Comparison of ENCODE assay signal across 11 cellular contexts in genomic region chr20:45404438-45404837, GRCh38. TPM values are rescaled to one million over a fixed set of nuclear protein-coding genes. Genes with fewer than 3 reads are reported as not detected.
A peak's percentile ranks its signal among the peaks of the same experiment; 100 is the strongest.
DNase-seq lines count a peak whose midpoint lies in the region; ATAC-seq and TF ChIP-seq lines count a peak whose summit lies in the region.
"Had no signal": no experiment of that assay in that cellular context is flagged by ENCODE, and none has a peak within 500 bp of the region (broad histone marks: within the 10 kb centered on the region; RNA-seq: fewer than 3 reads in every experiment).

No MANE protein-coding gene starts in this region.

- no peak overlapping the region for H2AFZ ChIP-seq in neural progenitor cell (replicated peaks)

- H3K27ac Mint-ChIP-seq in activated CD4-positive, alpha-beta T cell treated with anti-CD3 and anti-CD28 coated beads, Interleukin-2, amount 10 ng/mL, durations not matched to agents 7 days and 5 days = no peak overlapping the region
- no peak overlapping the region for H3K27ac Mint-ChIP-seq in activated T-helper 17 cell treated with anti-CD3 and anti-CD28 coated beads, Interleukin-2, amount 50 U/mL, for 72 hours
- no peak overlapping the region for H3K27ac Mint-ChIP-seq in neural progenitor cell

- no peaks in the 10 kb centered on the region for H3K4me1 ChIP-seq in neural progenitor cell
- peaks cover 0 to 24% (median 14%) of the 10 kb centered on the region in 4 donors for H3K4me1 ChIP-seq in tibial artery

- peaks cover 14% of the 10 kb centered on the region for H3K4me1 Mint-ChIP-seq in activated CD4-positive, alpha-beta T cell treated with anti-CD3 and anti-CD28 coated beads, Interleukin-2, amount 10 ng/mL, durations not matched to agents 7 days and 5 days
- H3K4me1 Mint-ChIP-seq in activated T-helper 17 cell treated with anti-CD3 and anti-CD28 coated beads, Interleukin-2, amount 50 U/mL, for 72 hours = peaks cover 9% of the 10 kb centered on the region
- H3K4me1 Mint-ChIP-seq in neural progenitor cell = peaks cover 11% of the 10 kb centered on the region

- POLR2A ChIA-PET in activated CD4-positive, alpha-beta T cell treated with anti-CD3 and anti-CD28 coated beads, Interleukin-2, amount 10 ng/mL, durations not matched to agents 7 days and 5 days (lab: Charles Lee) = no interaction called here

- H3K27ac ChIP-seq in neural progenitor cell (no peak overlapping the region), tibial artery (peak overlapping the region in 1 of 2 donors; percentile 99)
- H3K27ac ChIP-seq: vagina had no signal

- no peak for DNase-seq in activated CD4-positive, alpha-beta T cell treated with anti-CD3 and anti-CD28 coated beads, Interleukin-2, amount 10 ng/mL, durations not matched to agents 7 days and 5 days
- no peak for DNase-seq in activated CD4-positive, alpha-beta T cell treated with anti-CD3 and anti-CD28 coated beads, Interleukin-2, amount 50 U/mL, for 4 hours
- peak; percentile 94 for DNase-seq in NCI-H1105 treated with DMSO at 0.1 percent for 48 hours (lab: John Stamatoyannopoulos, UW)
- no peak for DNase-seq in neural progenitor cell (ENCODE audit: low spot score)
- no peak for DNase-seq in tibial artery
- DNase-seq in cerebellum (ENCODE audit: low spot score) = no peak
- DNase-seq: sigmoid colon, T-helper 9 cell had no signal

- no peak overlapping the region for H3K9ac ChIP-seq in neural progenitor cell

- no peak for TF ChIP-seq CTCF in neural progenitor cell (IDR thresholded peaks at IDR 0.05)
- no peak for TF ChIP-seq CTCF in tibial artery (IDR thresholded peaks at IDR 0.05)

- H3K79me2 ChIP-seq in neural progenitor cell (ENCODE audit: low read depth) = no peaks in the 10 kb centered on the region

- peaks cover 8% of the 10 kb centered on the region for H3F3A ChIP-seq in neural progenitor cell (ENCODE audit: low read depth)

- CTCF ChIA-PET in activated CD4-positive, alpha-beta T cell treated with anti-CD3 and anti-CD28 coated beads, Interleukin-2, amount 10 ng/mL, durations not matched to agents 7 days and 5 days (lab: Charles Lee) = interaction anchor here (1.3 to 2.2 kb wide), 3 partner anchors 31 to 81 kb away, joined by 4 to 7 read pairs (median 5); partner anchors contain the start of gene SYS1

- no peaks in the 10 kb centered on the region for H4K20me1 ChIP-seq in neural progenitor cell (ENCODE audit: low read depth)

- H3K4me3 Mint-ChIP-seq in activated CD4-positive, alpha-beta T cell treated with anti-CD3 and anti-CD28 coated beads, Interleukin-2, amount 10 ng/mL, durations not matched to agents 7 days and 5 days = peak overlapping the region; percentile 66
- H3K4me3 Mint-ChIP-seq in activated T-helper 17 cell treated with anti-CD3 and anti-CD28 coated beads, Interleukin-2, amount 50 U/mL, for 72 hours = peak overlapping the region; percentile 71
- peak overlapping the region; percentile 75 for H3K4me3 Mint-ChIP-seq in neural progenitor cell

- peaks cover 17% of the 10 kb centered on the region for H3K36me3 Mint-ChIP-seq in activated CD4-positive, alpha-beta T cell treated with anti-CD3 and anti-CD28 coated beads, Interleukin-2, amount 10 ng/mL, durations not matched to agents 7 days and 5 days (ENCODE audit: low read depth)
- H3K36me3 Mint-ChIP-seq in activated T-helper 17 cell treated with anti-CD3 and anti-CD28 coated beads, Interleukin-2, amount 50 U/mL, for 72 hours (ENCODE audit: low read depth) = peaks cover 7% of the 10 kb centered on the region
- H3K36me3 Mint-ChIP-seq in neural progenitor cell = peaks cover 17% of the 10 kb centered on the region

- H3K9me3 Mint-ChIP-seq in activated CD4-positive, alpha-beta T cell treated with anti-CD3 and anti-CD28 coated beads, Interleukin-2, amount 10 ng/mL, durations not matched to agents 7 days and 5 days = peaks cover 24% of the 10 kb centered on the region
- H3K9me3 Mint-ChIP-seq in activated T-helper 17 cell treated with anti-CD3 and anti-CD28 coated beads, Interleukin-2, amount 50 U/mL, for 72 hours = peaks cover 6% of the 10 kb centered on the region
- peaks cover 25% of the 10 kb centered on the region for H3K9me3 Mint-ChIP-seq in neural progenitor cell

- no peaks in the 10 kb centered on the region for H3K9me3 ChIP-seq in neural progenitor cell (ENCODE audit: low read depth)
- H3K9me3 ChIP-seq in tibial artery = peaks cover 0 to 7% (median 5%) of the 10 kb centered on the region in 3 donors
- H3K9me3 ChIP-seq: vagina had no signal

- ATAC-seq in activated T-helper 17 cell treated with anti-CD3 and anti-CD28 coated beads, Interleukin-2, amount 50 U/mL, for 72 hours (replicated peaks) = no peak
- ATAC-seq in HG03039 (IDR thresholded peaks at IDR 0.05; ENCODE audit: unreplicated experiment) = no peak

- no peak overlapping the region for H3K4me2 ChIP-seq in neural progenitor cell

- H3K4me3 ChIP-seq in neural progenitor cell (no peak overlapping the region), tibial artery (no peak overlapping the region)
- H3K4me3 ChIP-seq: vagina had no signal

- peaks cover 12% of the 10 kb centered on the region for H3K27me3 Mint-ChIP-seq in activated CD4-positive, alpha-beta T cell treated with anti-CD3 and anti-CD28 coated beads, Interleukin-2, amount 10 ng/mL, durations not matched to agents 7 days and 5 days
- H3K27me3 Mint-ChIP-seq in activated T-helper 17 cell treated with anti-CD3 and anti-CD28 coated beads, Interleukin-2, amount 50 U/mL, for 72 hours = no peaks in the 10 kb centered on the region
- peaks cover 10% of the 10 kb centered on the region for H3K27me3 Mint-ChIP-seq in neural progenitor cell (ENCODE audit: insufficient read depth, low read depth)

- H3K27me3 ChIP-seq in neural progenitor cell (peaks cover 56% of the 10 kb centered on the region), tibial artery (no peaks in the 10 kb centered on the region)
- H3K27me3 ChIP-seq: sigmoid colon, vagina had no signal

- H3K36me3 ChIP-seq in neural progenitor cell (no peaks in the 10 kb centered on the region), tibial artery (peaks cover 5 to 8% (median 7%) of the 10 kb centered on the region in 3 donors)
- H3K36me3 ChIP-seq: vagina had no signal

- intact Hi-C loops in tibial artery (cut with DNase I; ENCODE audit: low total_unique reads) = no loop called here

RNA-seq across cellular contexts. Expression of gene DBNDD2, which starts 3.7 kb away (rescaled TPM):
- 10 to 100 TPM in 1 of 2 experiments, 1 to 10 TPM in 1; 9.0 to 10.5 TPM for total RNA-seq in activated CD4-positive, alpha-beta T cell treated with anti-CD3 and anti-CD28 coated beads, Interleukin-2, amount 10 ng/mL, durations not matched to agents 7 days and 5 days
- 10 to 100 TPM in 1 of 2 donors, 1 to 10 TPM in 1; 4.6 to 12.5 TPM for total RNA-seq in activated T-helper 17 cell treated with anti-CD3 and anti-CD28 coated beads, Interleukin-2, amount 50 U/mL, for 72 hours
- 10.2 and 15.1 TPM in 2 replicates for total RNA-seq in neural progenitor cell (ENCODE audit: low replicate concordance)
- total RNA-seq in cerebellum = 11.4 TPM

RNA-seq across cellular contexts. Expression of gene PIGT, which starts 11.5 kb away (rescaled TPM):
- 10 to 100 TPM; 66.3 to 77.9 TPM for total RNA-seq in activated CD4-positive, alpha-beta T cell treated with anti-CD3 and anti-CD28 coated beads, Interleukin-2, amount 10 ng/mL, durations not matched to agents 7 days and 5 days
- 10 to 100 TPM; 34.4 to 67.9 TPM for total RNA-seq in activated T-helper 17 cell treated with anti-CD3 and anti-CD28 coated beads, Interleukin-2, amount 50 U/mL, for 72 hours
- total RNA-seq in neural progenitor cell (ENCODE audit: low replicate concordance) = 24.5 and 57.3 TPM in 2 replicates
- 24.0 TPM for total RNA-seq in cerebellum

RNA-seq across cellular contexts. Expression of gene TP53TG5, which starts 26.3 kb away (rescaled TPM):
- total RNA-seq in activated CD4-positive, alpha-beta T cell treated with anti-CD3 and anti-CD28 coated beads, Interleukin-2, amount 10 ng/mL, durations not matched to agents 7 days and 5 days = not detected
- under 1 TPM; 0.11 to 0.50 TPM for total RNA-seq in activated T-helper 17 cell treated with anti-CD3 and anti-CD28 coated beads, Interleukin-2, amount 50 U/mL, for 72 hours
- 0.06 TPM in 1 of 2 replicates, not detected in the other for total RNA-seq in neural progenitor cell (ENCODE audit: low replicate concordance)
- not detected for total RNA-seq in cerebellum
- total RNA-seq: vagina had no signal

RNA-seq across cellular contexts. Expression of gene SYS1, which starts 41.5 kb away (rescaled TPM):
- total RNA-seq in activated CD4-positive, alpha-beta T cell treated with anti-CD3 and anti-CD28 coated beads, Interleukin-2, amount 10 ng/mL, durations not matched to agents 7 days and 5 days = 10 to 100 TPM; 23.9 to 25.6 TPM
- 10 to 100 TPM; 29.9 to 32.9 TPM for total RNA-seq in activated T-helper 17 cell treated with anti-CD3 and anti-CD28 coated beads, Interleukin-2, amount 50 U/mL, for 72 hours
- 10.5 and 21.5 TPM in 2 replicates for total RNA-seq in neural progenitor cell (ENCODE audit: low replicate concordance)
- total RNA-seq in cerebellum = 26.8 TPM

RNA-seq across cellular contexts. Expression of gene SDC4, which starts 56.2 kb away (rescaled TPM):
- 1 to 10 TPM; 7.5 to 8.1 TPM for total RNA-seq in activated CD4-positive, alpha-beta T cell treated with anti-CD3 and anti-CD28 coated beads, Interleukin-2, amount 10 ng/mL, durations not matched to agents 7 days and 5 days
- total RNA-seq in activated T-helper 17 cell treated with anti-CD3 and anti-CD28 coated beads, Interleukin-2, amount 50 U/mL, for 72 hours = 10 to 100 TPM; 21.6 to 62.6 TPM
- total RNA-seq in neural progenitor cell (ENCODE audit: low replicate concordance) (19.3 and 27.6 TPM in 2 replicates), cerebellum (1.6 TPM)
